Comparison of ENCODE assay signal across 14 cellular contexts in genomic region chr2:69566669-69567068, GRCh38.
DNase-seq lines count a peak whose midpoint lies in the region; ATAC-seq and TF ChIP-seq lines count a peak whose summit lies in the region.
"Had no signal": no experiment of that assay in that cellular context is flagged by ENCODE, and none has a peak within 500 bp of the region (broad histone marks: within the 10 kb centered on the region; RNA-seq: fewer than 3 reads in every experiment).

No MANE protein-coding gene starts in this region.

- peaks cover 71% of the 10 kb centered on the region for H3K4me1 Mint-ChIP-seq in activated T-helper 1 cell treated with anti-CD3 and anti-CD28 coated beads, Interleukin-12 subunit alpha, Interleukin-12 subunit beta, Interleukin-2, Interleukin-4 antibody, amounts not matched to agents 30 ng/mL and 10 ng/mL and 1 ng/mL, durations not matched to agents 14 hours and 24 hours and 36 hours (ENCODE audit: low read depth)
- peaks cover 93 to 97% of the 10 kb centered on the region in 2 donors for H3K4me1 Mint-ChIP-seq in immature natural killer cell
- H3K4me1 Mint-ChIP-seq in type B pancreatic cell (ENCODE audit: unreplicated experiment) = peaks cover 22% of the 10 kb centered on the region
- H3K4me1 Mint-ChIP-seq: activated B cell treated with CpG ODN at 0.5 μM for 24 hours, B cell had no signal

- ATAC-seq in right cardiac atrium (no peak), gastroesophageal sphincter (no peak), HG03039 (IDR thresholded peaks at IDR 0.05; ENCODE audit: unreplicated experiment) (no peak)

- H3K27me3 ChIP-seq in left ventricle myocardium inferior (ENCODE audit: low read depth) = no peaks in the 10 kb centered on the region
- no peaks in the 10 kb centered on the region for H3K27me3 ChIP-seq in right cardiac atrium (ENCODE audit: control insufficient read depth, insufficient read depth)
- H3K27me3 ChIP-seq in gastroesophageal sphincter = no peaks in the 10 kb centered on the region

- H3K4me3 Mint-ChIP-seq in activated T-helper 1 cell treated with anti-CD3 and anti-CD28 coated beads, Interleukin-12 subunit alpha, Interleukin-12 subunit beta, Interleukin-2, Interleukin-4 antibody, amounts not matched to agents 30 ng/mL and 10 ng/mL and 1 ng/mL, durations not matched to agents 14 hours and 24 hours and 36 hours = peak overlapping the region; percentile 2
- H3K4me3 Mint-ChIP-seq in immature natural killer cell (peak overlapping the region in 1 of 5 donors; percentile 33), type B pancreatic cell (peak overlapping the region; percentile 12)
- H3K4me3 Mint-ChIP-seq: activated B cell treated with CpG ODN at 0.5 μM for 24 hours, B cell had no signal

- H3K9me3 Mint-ChIP-seq in activated T-helper 1 cell treated with anti-CD3 and anti-CD28 coated beads, Interleukin-12 subunit alpha, Interleukin-12 subunit beta, Interleukin-2, Interleukin-4 antibody, amounts not matched to agents 30 ng/mL and 10 ng/mL and 1 ng/mL, durations not matched to agents 14 hours and 24 hours and 36 hours = no peaks in the 10 kb centered on the region
- H3K9me3 Mint-ChIP-seq in immature natural killer cell = no peaks in the 10 kb centered on the region
- H3K9me3 Mint-ChIP-seq in type B pancreatic cell = no peaks in the 10 kb centered on the region
- H3K9me3 Mint-ChIP-seq: activated B cell treated with CpG ODN at 0.5 μM for 24 hours had no signal

- H3K36me3 Mint-ChIP-seq in activated T-helper 1 cell treated with anti-CD3 and anti-CD28 coated beads, Interleukin-12 subunit alpha, Interleukin-12 subunit beta, Interleukin-2, Interleukin-4 antibody, amounts not matched to agents 30 ng/mL and 10 ng/mL and 1 ng/mL, durations not matched to agents 14 hours and 24 hours and 36 hours (ENCODE audit: low read depth) = peaks cover 12% of the 10 kb centered on the region
- no peaks in the 10 kb centered on the region for H3K36me3 Mint-ChIP-seq in immature natural killer cell
- peaks cover 4% of the 10 kb centered on the region for H3K36me3 Mint-ChIP-seq in type B pancreatic cell

- peak overlapping the region; percentile 24 for H3K27ac Mint-ChIP-seq in activated T-helper 1 cell treated with anti-CD3 and anti-CD28 coated beads, Interleukin-12 subunit alpha, Interleukin-12 subunit beta, Interleukin-2, Interleukin-4 antibody, amounts not matched to agents 30 ng/mL and 10 ng/mL and 1 ng/mL, durations not matched to agents 14 hours and 24 hours and 36 hours
- H3K27ac Mint-ChIP-seq in immature natural killer cell (peak overlapping the region; percentile 4 to 84 (median 75)), type B pancreatic cell (peak overlapping the region; percentile 89)
- H3K27ac Mint-ChIP-seq: activated B cell treated with CpG ODN at 0.5 μM for 24 hours, B cell had no signal

- H3K27ac ChIP-seq in left ventricle myocardium inferior (replicated peaks) = peak overlapping the region; percentile 70
- H3K27ac ChIP-seq in right cardiac atrium (ENCODE audit: low read length) = no peak overlapping the region
- H3K27ac ChIP-seq in gastroesophageal sphincter = no peak overlapping the region

- peaks cover 98% of the 10 kb centered on the region for H3K4me1 ChIP-seq in left ventricle myocardium inferior
- H3K4me1 ChIP-seq in right cardiac atrium (ENCODE audit: control insufficient read depth, insufficient read depth, low read length) = peaks cover 8% of the 10 kb centered on the region
- peaks cover 0 to 35% (median 0%) of the 10 kb centered on the region in 3 donors for H3K4me1 ChIP-seq in gastroesophageal sphincter

- TF ChIP-seq EP300 in gastroesophageal sphincter (IDR thresholded peaks at IDR 0.05) = no peak

- no peaks in the 10 kb centered on the region for H3K27me3 Mint-ChIP-seq in activated T-helper 1 cell treated with anti-CD3 and anti-CD28 coated beads, Interleukin-12 subunit alpha, Interleukin-12 subunit beta, Interleukin-2, Interleukin-4 antibody, amounts not matched to agents 30 ng/mL and 10 ng/mL and 1 ng/mL, durations not matched to agents 14 hours and 24 hours and 36 hours (ENCODE audit: insufficient read depth)
- H3K27me3 Mint-ChIP-seq in immature natural killer cell (ENCODE audit: low read depth in 3 of 3) (peaks cover 0 to 2% (median 0%) of the 10 kb centered on the region in 3 donors), type B pancreatic cell (no peaks in the 10 kb centered on the region)

- TF ChIP-seq CTCF in left ventricle myocardium inferior (IDR thresholded peaks at IDR 0.05; ENCODE audit: borderline replicate concordance) (no peak), type B pancreatic cell (conservative IDR thresholded peaks at IDR 0.05) (no peak), gastroesophageal sphincter (IDR thresholded peaks at IDR 0.05) (no peak)

- H3K4me3 ChIP-seq in left ventricle myocardium inferior = no peak overlapping the region
- H3K4me3 ChIP-seq in right cardiac atrium (ENCODE audit: low read length) = no peak overlapping the region
- H3K4me3 ChIP-seq in gastroesophageal sphincter = no peak overlapping the region

- intact Hi-C loops in left ventricle myocardium inferior (cut with micrococcal nuclease) (loop anchor here (10.0 kb wide), 1 partner anchor 78 kb away; the partner anchor contains the start of gene AAK1), right cardiac atrium (cut with DNase I) (loop anchor here in 1 of 4 donors (10.0 kb wide), 1 partner anchor 78 kb away; the partner anchor contains the start of gene AAK1)
- intact Hi-C loops in activated T-helper 1 cell treated with anti-CD3 and anti-CD28 coated beads, Interleukin-12 subunit alpha, Interleukin-12 subunit beta, Interleukin-2, Interleukin-4 antibody, amounts not matched to agents 30 ng/mL and 10 ng/mL and 1 ng/mL, durations not matched to agents 14 hours and 24 hours and 36 hours (cut with micrococcal nuclease) = loop anchor here (5.0 kb wide), 2 partner anchors 131 to 189 kb away; no protein-coding TSS in a partner anchor

- 95% methylated on average over 4 of the region's 4 CpGs for WGBS in right cardiac atrium
- 60 to 98% methylated on average over 1 to 4 of the region's 4 CpGs for WGBS in gastroesophageal sphincter (ENCODE audit: low coverage in 1 of 2), 2 donors

- no peak for TF ChIP-seq POLR2A in gastroesophageal sphincter (IDR thresholded peaks at IDR 0.05)

- H3K36me3 ChIP-seq in left ventricle myocardium inferior = no peaks in the 10 kb centered on the region
- no peaks in the 10 kb centered on the region for H3K36me3 ChIP-seq in gastroesophageal sphincter

- H3K9me3 ChIP-seq in left ventricle myocardium inferior (replicated peaks) = no peaks in the 10 kb centered on the region
- no peaks in the 10 kb centered on the region for H3K9me3 ChIP-seq in right cardiac atrium (ENCODE audit: control insufficient read depth, low read length)
- no peaks in the 10 kb centered on the region for H3K9me3 ChIP-seq in gastroesophageal sphincter

- DNase-seq in left ventricle myocardium inferior (no peak), right cardiac atrium (no peak), immature natural killer cell (no peak), type B pancreatic cell (ENCODE audit: extremely low spot score, unreplicated experiment) (no peak)
- DNase-seq in activated T-helper 1 cell treated with anti-CD3 and anti-CD28 coated beads, Interleukin-12 subunit alpha, Interleukin-12 subunit beta, Interleukin-2, Interleukin-4 antibody, amounts not matched to agents 30 ng/mL and 10 ng/mL and 1 ng/mL, durations not matched to agents 14 hours and 24 hours and 36 hours (ENCODE audit: low spot score) = no peak
- DNase-seq: activated B cell treated with CpG ODN at 0.5 μM for 24 hours, DMS153, hypothalamus, NCI-H1092, NCI-H2171, NCI-H748 treated with DMSO at 0.1 percent for 48 hours had no signal

Comparison
In these comparisons a context has a peak if more than half of its experiments do, and no peak if none do; other contexts are left out.
1. H3K27ac Mint-ChIP-seq: peak in every context shown above with its lines; median percentile 89 in type B pancreatic cell; 75 in immature natural killer cell; 24 in activated T-helper 1 cell treated with anti-CD3 and anti-CD28 coated beads, Interleukin-12 subunit alpha, Interleukin-12 subunit beta, Interleukin-2, Interleukin-4 antibody, amounts not matched to agents 30 ng/mL and 10 ng/mL and 1 ng/mL, durations not matched to agents 14 hours and 24 hours and 36 hours.